In genomic region chr18:9475643-9476580, GRCh38 we compare ENCODE assay signal across 8 cellular contexts. TPM values are rescaled to one million over a fixed set of nuclear protein-coding genes. Genes with fewer than 3 reads are reported as not detected.
A peak's percentile ranks its signal among the peaks of the same experiment; 100 is the strongest.
DNase-seq lines count a peak whose midpoint lies in the region; ATAC-seq and TF ChIP-seq lines count a peak whose summit lies in the region.

No MANE protein-coding gene starts in this region.

- peak overlapping the region; percentile 65 for H2BK15ac ChIP-seq in neuronal stem cell (ENCODE audit: low read length)

- CTCF ChIA-PET in activated CD4-positive, alpha-beta memory T cell treated with anti-CD3 and anti-CD28 coated beads for 36 hours (lab: Charles Lee) = interaction anchor here (1.0 kb wide), 1 partner anchor 41 kb away, joined by 3 read pairs; no protein-coding TSS in a partner anchor

- H3K36me3 ChIP-seq in neuronal stem cell (replicated peaks in 1 of 2; ENCODE audit: control insufficient read depth in 2 of 2, insufficient read depth in 2 of 2, low read length in 2 of 2) (peaks cover 2 to 15% of the 10 kb centered on the region in 2 donors), upper lobe of right lung (peaks cover 4% of the 10 kb centered on the region)

- H3K27me3 ChIP-seq in neuronal stem cell (ENCODE audit: control insufficient read depth in 3 of 3, insufficient read depth in 3 of 3, low read depth in 1 of 3, low read length in 3 of 3) = peaks cover 0 to 4% (median 0%) of the 10 kb centered on the region in 3 experiments
- no peaks in the 10 kb centered on the region for H3K27me3 ChIP-seq in upper lobe of right lung

- H3K9me3 ChIP-seq in neuronal stem cell (replicated peaks in 1 of 2; ENCODE audit: control insufficient read depth in 2 of 2, insufficient read depth in 1 of 2, low read depth in 1 of 2, low read length in 2 of 2) = no peaks in the 10 kb centered on the region
- no peaks in the 10 kb centered on the region for H3K9me3 ChIP-seq in upper lobe of right lung

- H3K27me3 Mint-ChIP-seq in activated CD4-positive, alpha-beta memory T cell treated with anti-CD3 and anti-CD28 coated beads for 36 hours = peaks cover 11% of the 10 kb centered on the region

- no peaks in the 10 kb centered on the region for H3K9me3 Mint-ChIP-seq in activated CD4-positive, alpha-beta memory T cell treated with anti-CD3 and anti-CD28 coated beads for 36 hours

- peak overlapping the region; percentile 97 for H3K9ac ChIP-seq in neuronal stem cell (ENCODE audit: low read depth, low read length, poor library complexity)

- H3K4me2 ChIP-seq in neuronal stem cell (ENCODE audit: insufficient read depth, low read length, poor library complexity, severe bottlenecking) = peak overlapping the region; percentile 89

- no peak overlapping the region for H4K91ac ChIP-seq in neuronal stem cell (ENCODE audit: low read depth, low read length, poor library complexity)

- intact Hi-C loops in activated CD4-positive, alpha-beta memory T cell treated with anti-CD3 and anti-CD28 coated beads for 36 hours (cut with micrococcal nuclease) = loop anchor here (1.0 to 5.0 kb wide), 8 partner anchors 18 to 1051 kb away; partner anchors contain the start of genes ANKRD12, NAPG and TWSG1
- intact Hi-C loops in upper lobe of right lung (cut with DNase I) = no loop called here

- peak overlapping the region; percentile 80 for H3K27ac Mint-ChIP-seq in activated CD4-positive, alpha-beta memory T cell treated with anti-CD3 and anti-CD28 coated beads for 36 hours

- peak overlapping the region; percentile 92 for H3K4me3 Mint-ChIP-seq in activated CD4-positive, alpha-beta memory T cell treated with anti-CD3 and anti-CD28 coated beads for 36 hours

- H3K4ac ChIP-seq in neuronal stem cell (ENCODE audit: low read length) = no peak overlapping the region

- peak overlapping the region; percentile 75 for H2BK12ac ChIP-seq in neuronal stem cell (ENCODE audit: low read length)

- H3K18ac ChIP-seq in neuronal stem cell (ENCODE audit: low read length) = peak overlapping the region; percentile 96

- H3K27ac ChIP-seq in neuronal stem cell (replicated peaks; ENCODE audit: low read length) = peak overlapping the region; percentile 68
- H3K27ac ChIP-seq in upper lobe of right lung = peak overlapping the region; percentile 84

- no CpG with 5 or more reads among the region's 59 CpGs for WGBS in neuronal stem cell (ENCODE audit: extremely low coverage in 2 of 2, insufficient read length in 2 of 2, insufficient replicate concordance in 1 of 2), 2 donors

- H2AK5ac ChIP-seq in neuronal stem cell (ENCODE audit: low read depth, low read length) = peak overlapping the region; percentile 98

- no peak for TF ChIP-seq CTCF in epithelial cell of proximal tubule (conservative IDR thresholded peaks at IDR 0.05; ENCODE audit: low read depth, low read length)
- TF ChIP-seq CTCF in upper lobe of right lung (IDR thresholded peaks at IDR 0.05) = no peak

- POLR2A ChIA-PET in activated CD4-positive, alpha-beta memory T cell treated with anti-CD3 and anti-CD28 coated beads for 36 hours (lab: Charles Lee) = interaction anchor here (1.0 to 1.1 kb wide), 2 partner anchors 132 to 393 kb away, joined by 3 to 5 read pairs; no protein-coding TSS in a partner anchor

- H3K4me3 ChIP-seq in epithelial cell of proximal tubule (ENCODE audit: low read depth, low read length) = peak overlapping the region; percentile 98
- peak overlapping the region; percentile 66 to 97 for H3K4me3 ChIP-seq in neuronal stem cell (ENCODE audit: low read length in 2 of 2)
- H3K4me3 ChIP-seq in upper lobe of right lung = peak overlapping the region; percentile 92

- DNase-seq in EL (peak; percentile 70), LoVo (ENCODE audit: low spot score) (peak; percentile 1), epithelial cell of proximal tubule (ENCODE audit: low read depth) (peak; percentile 25), neuronal stem cell (ENCODE audit: low spot score) (no peak), upper lobe of right lung (peak; percentile 86)
- peak; percentile 18 for DNase-seq in activated CD4-positive, alpha-beta memory T cell treated with anti-CD3 and anti-CD28 coated beads for 36 hours

- H4K8ac ChIP-seq in neuronal stem cell (ENCODE audit: low read depth, low read length) = no peak overlapping the region

- H2AFZ ChIP-seq in neuronal stem cell (ENCODE audit: low read length) = peak overlapping the region; percentile 92

- H3K36me3 Mint-ChIP-seq in activated CD4-positive, alpha-beta memory T cell treated with anti-CD3 and anti-CD28 coated beads for 36 hours = peaks cover 12% of the 10 kb centered on the region

- peaks cover 28% of the 10 kb centered on the region for H3K4me1 Mint-ChIP-seq in activated CD4-positive, alpha-beta memory T cell treated with anti-CD3 and anti-CD28 coated beads for 36 hours (ENCODE audit: low read depth)

- H3K4me1 ChIP-seq in neuronal stem cell (ENCODE audit: control insufficient read depth in 2 of 2, insufficient read depth in 1 of 2, low read depth in 1 of 2, low read length in 2 of 2) (peaks cover 0 to 2% of the 10 kb centered on the region in 2 donors), upper lobe of right lung (peaks cover 11% of the 10 kb centered on the region)

- peak overlapping the region; percentile 78 for H2BK5ac ChIP-seq in neuronal stem cell (ENCODE audit: low read length)

- peak overlapping the region; percentile 99 for H3K23ac ChIP-seq in neuronal stem cell (ENCODE audit: low read depth, low read length, poor library complexity)

- H3K14ac ChIP-seq in neuronal stem cell (ENCODE audit: low read length) = peak overlapping the region; percentile 99

- peaks cover 13% of the 10 kb centered on the region for H3K79me1 ChIP-seq in neuronal stem cell (ENCODE audit: low read depth, low read length)

- ATAC-seq in GM21526 (IDR thresholded peaks at IDR 0.05; ENCODE audit: low FRiP score, unreplicated experiment) (peak; percentile 34), upper lobe of right lung (no peak), HG03045 (IDR thresholded peaks at IDR 0.05; ENCODE audit: unreplicated experiment) (no peak)

- peak overlapping the region; percentile 57 for H2BK120ac ChIP-seq in neuronal stem cell (ENCODE audit: low read depth, low read length)

RNA-seq across cellular contexts. Expression of gene RALBP1, which starts 0.6 kb away (rescaled TPM):
- total RNA-seq in activated CD4-positive, alpha-beta memory T cell treated with anti-CD3 and anti-CD28 coated beads for 36 hours = 10 to 100 TPM; 53.1 to 54.7 TPM
- total RNA-seq in epithelial cell of proximal tubule = 57.5 and 73.9 TPM in 2 replicates
- polyA plus RNA-seq in neuronal stem cell (2013, experiment 1 of 2) = 97.0 TPM
- 108 TPM for polyA plus RNA-seq in neuronal stem cell (2013, experiment 2 of 2)
- total RNA-seq in upper lobe of right lung = 53.3 TPM
